ENCODE assay signal across 11 cellular contexts in the genomic region with DNA sequence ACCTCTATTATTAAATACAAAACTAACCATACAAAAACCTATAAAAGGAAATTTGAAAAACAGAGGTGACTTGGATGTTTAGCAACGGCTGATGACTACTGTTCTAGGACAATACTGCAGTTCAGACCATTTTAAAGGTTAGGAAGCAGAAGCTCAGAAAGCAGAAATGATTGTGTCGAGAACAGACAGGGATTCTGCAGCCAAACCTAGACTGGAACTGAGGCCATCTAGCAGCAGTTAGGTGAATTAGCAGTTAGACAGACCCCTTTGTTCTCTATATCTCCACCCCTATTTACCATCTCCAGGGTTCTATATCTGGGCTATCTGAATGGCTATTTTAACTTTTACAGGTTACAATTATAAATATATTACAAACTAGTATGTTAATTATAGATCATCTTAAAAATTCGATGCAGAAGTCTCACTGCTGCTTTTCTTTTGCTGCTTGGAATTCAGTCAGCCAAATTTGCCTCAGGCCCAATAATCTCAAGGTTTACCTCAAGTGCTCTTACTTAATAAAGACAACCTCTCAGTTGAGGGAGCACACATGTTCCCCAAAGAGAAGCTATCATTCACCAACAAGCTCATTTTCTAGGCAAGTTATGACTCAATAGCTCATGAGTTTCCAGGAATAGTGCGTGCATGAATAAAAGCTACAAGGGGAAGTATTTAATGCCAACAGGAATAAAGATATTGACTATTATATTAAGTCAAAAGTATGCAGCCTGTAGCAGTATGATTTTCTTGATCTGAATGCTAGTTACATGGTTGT. TPM values are rescaled to one million over a fixed set of nuclear protein-coding genes. Genes with fewer than 3 reads are reported as not detected.
A peak's percentile ranks its signal among the peaks of the same experiment; 100 is the strongest.
DNase-seq lines count a peak whose midpoint lies in the region; ATAC-seq and TF ChIP-seq lines count a peak whose summit lies in the region.
"Had no signal": no experiment of that assay in that cellular context is flagged by ENCODE, and none has a peak within 500 bp of the region (broad histone marks: within the 10 kb centered on the region; RNA-seq: fewer than 3 reads in every experiment).

No MANE protein-coding gene starts in this region.

- no peaks in the 10 kb centered on the region for H3K9me2 ChIP-seq in OCI-LY1 (ENCODE audit: low read depth, low read length)

- peak overlapping the region; percentile 29 for H3K27ac Mint-ChIP-seq in progenitor cell of endocrine pancreas
- H3K27ac Mint-ChIP-seq: T-helper 17 cell had no signal

- POLR2A ChIA-PET in HEK293T (lab: Yijun Ruan, JAX): no interaction called here

- no peaks in the 10 kb centered on the region for H3K36me3 Mint-ChIP-seq in progenitor cell of endocrine pancreas (ENCODE audit: insufficient read depth)

- no peak for TF ChIP-seq POLR2A in erythroblast (IDR thresholded peaks at IDR 0.05; ENCODE audit: low read length)

- H3K9me3 Mint-ChIP-seq in progenitor cell of endocrine pancreas (ENCODE audit: low read depth): peaks cover 3% of the 10 kb centered on the region

- H3K4me1 ChIP-seq in OCI-LY1 (ENCODE audit: insufficient read depth, low read length, severe bottlenecking): no peaks in the 10 kb centered on the region

- CTCF ChIA-PET in HEK293T (lab: Yijun Ruan, JAX): no interaction called here

- DNase-seq in HEK293T (ENCODE audit: extremely low spot score) (peak; percentile 7), progenitor cell of endocrine pancreas (ENCODE audit: low spot score, unreplicated experiment) (no peak), SK-N-DZ (ENCODE audit: low spot score) (no peak), erythroblast (lab: John Stamatoyannopoulos, UW) (no peak), activated gamma-delta T cell treated with Interleukin-2 at 50 U/mL for 16 hours (no peak)
- DNase-seq: kidney glomerular epithelial cell, NCI-H187 treated with DMSO at 0.1 percent for 48 hours, T-helper 17 cell had no signal

- H3K4me3 ChIP-seq in OCI-LY1 (ENCODE audit: low read depth, low read length, poor library complexity, severe bottlenecking): no peak overlapping the region

- no peaks in the 10 kb centered on the region for H4K20me1 ChIP-seq in OCI-LY1 (ENCODE audit: insufficient read depth, low read length)

- no peaks in the 10 kb centered on the region for H3F3A ChIP-seq in OCI-LY1 (ENCODE audit: insufficient read depth, low read length)

- H3K27me3 ChIP-seq in OCI-LY1 (ENCODE audit: insufficient read depth, low read length): no peaks in the 10 kb centered on the region

- H3K27me3 Mint-ChIP-seq in progenitor cell of endocrine pancreas: no peaks in the 10 kb centered on the region

- H3K9ac ChIP-seq in OCI-LY1 (ENCODE audit: low read length): no peak overlapping the region

- H3K4me3 Mint-ChIP-seq in progenitor cell of endocrine pancreas (ENCODE audit: low read depth): no peak overlapping the region
- H3K4me3 Mint-ChIP-seq: T-helper 17 cell had no signal

- H2AFZ ChIP-seq in OCI-LY1 (ENCODE audit: low read length): no peak overlapping the region

- 0 out of 2 replicates have a peak, but pooled peaks have one; percentile 20 for TF ChIP-seq CTCF in OCI-LY1 (IDR thresholded peaks at IDR 0.05; ENCODE audit: low read length)
- peak; percentile 18 for TF ChIP-seq CTCF in progenitor cell of endocrine pancreas (IDR thresholded peaks at IDR 0.05; ENCODE audit: unreplicated experiment)

- no peaks in the 10 kb centered on the region for H3K79me2 ChIP-seq in OCI-LY1 (ENCODE audit: insufficient read depth, low read length)

- H3K4me1 Mint-ChIP-seq in progenitor cell of endocrine pancreas (ENCODE audit: low read depth): peaks cover 36% of the 10 kb centered on the region
- H3K4me1 Mint-ChIP-seq: T-helper 17 cell had no signal

- no peak overlapping the region for H3K4me2 ChIP-seq in OCI-LY1 (ENCODE audit: low read length)

- no peak overlapping the region for H3K27ac ChIP-seq in OCI-LY1 (ENCODE audit: low read depth, low read length, poor library complexity, severe bottlenecking)

- H3K36me3 ChIP-seq in OCI-LY1 (ENCODE audit: insufficient read depth, low read length): no peaks in the 10 kb centered on the region

- ATAC-seq in esophagus mucosa: peak; percentile 59
- ATAC-seq: T-helper 17 cell had no signal

- H3K9me3 ChIP-seq in OCI-LY1 (ENCODE audit: low read length): no peaks in the 10 kb centered on the region

TF ChIP-seq in HEK293T, 16 proteins besides CTCF, POLR2A, EP300 and RAD21:
- TF ChIP-seq FOXM1 (IDR thresholded peaks at IDR 0.05; ENCODE audit: borderline replicate concordance): no peak
- TF ChIP-seq TARDBP (IDR thresholded peaks at IDR 0.05): no peak
- TF ChIP-seq ARNT (IDR thresholded peaks at IDR 0.05): no peak
- TF ChIP-seq FOXA1 (IDR thresholded peaks at IDR 0.05): no peak
- no peak for TF ChIP-seq CTBP1 (IDR thresholded peaks at IDR 0.05; ENCODE audit: borderline replicate concordance)
- no peak for TF ChIP-seq SP1 (IDR thresholded peaks at IDR 0.05)
- no peak for TF ChIP-seq LEF1 (IDR thresholded peaks at IDR 0.05; ENCODE audit: borderline replicate concordance)
- TF ChIP-seq HDGF (IDR thresholded peaks at IDR 0.05; ENCODE audit: borderline replicate concordance): no peak
- no peak for TF ChIP-seq BHLHE40 (IDR thresholded peaks at IDR 0.05; ENCODE audit: borderline replicate concordance)
- TF ChIP-seq L3MBTL2 (conservative IDR thresholded peaks at IDR 0.05): no peak
- TF ChIP-seq, protein P1, sequence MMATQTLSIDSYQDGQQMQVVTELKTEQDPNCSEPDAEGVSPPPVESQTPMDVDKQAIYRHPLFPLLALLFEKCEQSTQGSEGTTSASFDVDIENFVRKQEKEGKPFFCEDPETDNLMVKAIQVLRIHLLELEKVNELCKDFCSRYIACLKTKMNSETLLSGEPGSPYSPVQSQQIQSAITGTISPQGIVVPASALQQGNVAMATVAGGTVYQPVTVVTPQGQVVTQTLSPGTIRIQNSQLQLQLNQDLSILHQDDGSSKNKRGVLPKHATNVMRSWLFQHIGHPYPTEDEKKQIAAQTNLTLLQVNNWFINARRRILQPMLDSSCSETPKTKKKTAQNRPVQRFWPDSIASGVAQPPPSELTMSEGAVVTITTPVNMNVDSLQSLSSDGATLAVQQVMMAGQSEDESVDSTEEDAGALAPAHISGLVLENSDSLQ (IDR thresholded peaks at IDR 0.05): no peak
- TF ChIP-seq NFRKB (IDR thresholded peaks at IDR 0.05): no peak
- no peak for TF ChIP-seq SUZ12 (IDR thresholded peaks at IDR 0.05)
- no peak for TF ChIP-seq FOXK2 (IDR thresholded peaks at IDR 0.05)
- TF ChIP-seq ZNF384 (IDR thresholded peaks at IDR 0.05): no peak
- no peak for TF ChIP-seq ELF4 (IDR thresholded peaks at IDR 0.05)

RNA-seq across cellular contexts. Expression of a gene that starts 9.3 kb away (rescaled TPM):
- total RNA-seq in esophagus mucosa (40.5 TPM), progenitor cell of endocrine pancreas (20.0 and 21.0 TPM in 2 replicates)
- 0.27 TPM in 1 of 2 replicates, not detected in the other for polyA plus RNA-seq in SK-N-DZ (2014; cell fraction: cytosol; rRNA removed)
- polyA plus RNA-seq in SK-N-DZ (2014; cell fraction: nucleus; rRNA removed): 0.07 and 0.13 TPM in 2 replicates

RNA-seq across cellular contexts. Expression of a gene that starts 54.8 kb away (rescaled TPM):
- total RNA-seq in esophagus mucosa (not detected), progenitor cell of endocrine pancreas (0.27 TPM in 1 of 2 replicates, not detected in the other)
- not detected in 2 replicates for polyA plus RNA-seq in SK-N-DZ (2014; cell fraction: cytosol; rRNA removed)
- 0.45 TPM in 1 of 2 replicates, not detected in the other for polyA plus RNA-seq in SK-N-DZ (2014; cell fraction: nucleus; rRNA removed)
- total RNA-seq: T-helper 17 cell, temporal lobe had no signal
